Comparison of ENCODE assay signal across 16 cellular contexts in the genomic region with DNA sequence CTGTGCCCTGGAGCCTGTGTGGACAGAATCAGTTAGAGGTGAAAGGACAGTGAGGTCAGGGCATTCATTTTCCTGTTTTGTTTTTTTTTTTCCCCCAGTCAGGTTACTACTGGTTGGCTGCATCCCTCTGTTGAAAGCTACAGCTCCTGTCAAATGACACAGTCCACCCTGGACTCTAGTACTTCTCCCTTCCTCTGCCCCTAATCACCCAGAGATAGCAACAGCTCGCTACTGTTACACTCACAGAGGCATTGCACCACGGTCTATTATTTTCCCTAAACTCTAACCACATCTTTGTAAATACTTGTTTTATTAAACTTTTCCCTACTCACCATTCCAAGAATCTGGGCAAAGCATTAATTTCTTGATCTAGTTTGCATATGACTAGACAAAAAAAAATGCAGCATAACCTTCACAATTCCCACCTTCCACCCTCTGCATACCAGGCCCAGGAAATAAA.
DNase-seq lines count a peak whose midpoint lies in the region; ATAC-seq, FAIRE-seq and TF ChIP-seq lines count a peak whose summit lies in the region.
"Had no signal": no experiment of that assay in that cellular context is flagged by ENCODE, and none has a peak within 500 bp of the region (broad histone marks: within the 10 kb centered on the region; RNA-seq: fewer than 3 reads in every experiment).

No MANE protein-coding gene starts in this region.

- peak overlapping the region; percentile 19 for H3K27ac Mint-ChIP-seq in activated T-cell treated with anti-CD3 and anti-CD28 coated beads, Interleukin-2, amount 50 U/mL, for 72 hours
- H3K27ac Mint-ChIP-seq in activated T-cell treated with anti-CD3 and anti-CD28 coated beads, Interleukin-2, amount 50 U/mL, for 24 hours = no peak overlapping the region
- H3K27ac Mint-ChIP-seq: activated CD4-positive, alpha-beta memory T cell treated with anti-CD3 and anti-CD28 coated beads for 36 hours had no signal

- no peak overlapping the region for H3K4me3 Mint-ChIP-seq in activated T-cell treated with anti-CD3 and anti-CD28 coated beads, Interleukin-2, amount 50 U/mL, for 72 hours
- H3K4me3 Mint-ChIP-seq in activated T-cell treated with anti-CD3 and anti-CD28 coated beads, Interleukin-2, amount 50 U/mL, for 24 hours = no peak overlapping the region
- H3K4me3 Mint-ChIP-seq: activated CD4-positive, alpha-beta memory T cell treated with anti-CD3 and anti-CD28 coated beads for 36 hours had no signal

- ATAC-seq in activated T-cell treated with anti-CD3 and anti-CD28 coated beads, Interleukin-2, amount 50 U/mL, for 72 hours (replicated peaks in 1 of 2) = no peak
- ATAC-seq in right cardiac atrium (peak; percentile 75 to 85), upper lobe of right lung (peak; percentile 45), GM18868 (IDR thresholded peaks at IDR 0.05; ENCODE audit: unreplicated experiment) (no peak)

- FAIRE-seq in bronchial epithelial cell (lab: Jason Lieb, UNC) = no peak
- FAIRE-seq: TTC549 had no signal

- H3K4me3 ChIP-seq in bronchial epithelial cell (ENCODE audit: low read depth, low read length) = no peak overlapping the region
- H3K4me3 ChIP-seq in right cardiac atrium (ENCODE audit: low read length) = no peak overlapping the region
- H3K4me3 ChIP-seq in upper lobe of right lung = no peak overlapping the region
- H3K4me3 ChIP-seq: SJSA1 had no signal

- no peaks in the 10 kb centered on the region for H3K27me3 ChIP-seq in bronchial epithelial cell (ENCODE audit: control insufficient read depth, insufficient read depth, low read length)
- no peaks in the 10 kb centered on the region for H3K27me3 ChIP-seq in right cardiac atrium (ENCODE audit: control insufficient read depth, insufficient read depth)
- no peaks in the 10 kb centered on the region for H3K27me3 ChIP-seq in upper lobe of right lung
- H3K27me3 ChIP-seq: SJSA1 had no signal

- H3K36me3 ChIP-seq in bronchial epithelial cell (ENCODE audit: control insufficient read depth, insufficient read depth, low read length) (no peaks in the 10 kb centered on the region), upper lobe of right lung (no peaks in the 10 kb centered on the region)
- H3K36me3 ChIP-seq: SJSA1 had no signal

- DNase-seq in activated T-cell treated with anti-CD3 and anti-CD28 coated beads, Interleukin-2, amount 50 U/mL, for 72 hours = no peak
- no peak for DNase-seq in activated T-cell treated with anti-CD3 and anti-CD28 coated beads, Interleukin-2, amount 50 U/mL, for 24 hours
- DNase-seq in bronchial epithelial cell (ENCODE audit: low read depth) = peak; percentile 68
- no peak for DNase-seq in right cardiac atrium
- no peak for DNase-seq in upper lobe of right lung
- DNase-seq in T1000 (lab: John Stamatoyannopoulos, UW) = no peak
- DNase-seq in hippocampal formation (lab: John Stamatoyannopoulos, UW) = no peak
- DNase-seq: activated CD4-positive, alpha-beta memory T cell treated with anti-CD3 and anti-CD28 coated beads for 36 hours; aorta; COR-L47; glutamatergic neuron; stimulated activated naive CD4-positive, alpha-beta T cell treated with Interleukin-2 at 50 U/mL for 16 hours had no signal

- no peaks in the 10 kb centered on the region for H3K9me3 ChIP-seq in right cardiac atrium (ENCODE audit: control insufficient read depth, low read length)
- no peaks in the 10 kb centered on the region for H3K9me3 ChIP-seq in upper lobe of right lung
- H3K9me3 ChIP-seq: SJSA1 had no signal

- H3K36me3 Mint-ChIP-seq in activated T-cell treated with anti-CD3 and anti-CD28 coated beads, Interleukin-2, amount 50 U/mL, for 72 hours (ENCODE audit: insufficient read depth in 2 of 2) = no peaks in the 10 kb centered on the region
- no peaks in the 10 kb centered on the region for H3K36me3 Mint-ChIP-seq in activated T-cell treated with anti-CD3 and anti-CD28 coated beads, Interleukin-2, amount 50 U/mL, for 24 hours (ENCODE audit: low read depth)

- no peak overlapping the region for H3K27ac ChIP-seq in right cardiac atrium (ENCODE audit: low read length)
- no peak overlapping the region for H3K27ac ChIP-seq in upper lobe of right lung
- H3K27ac ChIP-seq: 22Rv1, SJSA1 had no signal

- H3K4me1 ChIP-seq in right cardiac atrium (ENCODE audit: control insufficient read depth, insufficient read depth, low read length) (no peaks in the 10 kb centered on the region), upper lobe of right lung (no peaks in the 10 kb centered on the region)
- H3K4me1 ChIP-seq: SJSA1 had no signal

- TF ChIP-seq CTCF in bronchial epithelial cell (IDR thresholded peaks at IDR 0.05; ENCODE audit: insufficient read depth, low read length, severe bottlenecking) = no peak
- no peak for TF ChIP-seq CTCF in upper lobe of right lung (IDR thresholded peaks at IDR 0.05)

- WGBS in right cardiac atrium = 36% methylated on average over 2 of the region's 2 CpGs

- H3K27me3 Mint-ChIP-seq in activated T-cell treated with anti-CD3 and anti-CD28 coated beads, Interleukin-2, amount 50 U/mL, for 72 hours (ENCODE audit: low read depth) = no peaks in the 10 kb centered on the region
- no peaks in the 10 kb centered on the region for H3K27me3 Mint-ChIP-seq in activated T-cell treated with anti-CD3 and anti-CD28 coated beads, Interleukin-2, amount 50 U/mL, for 24 hours
- H3K27me3 Mint-ChIP-seq: activated CD4-positive, alpha-beta memory T cell treated with anti-CD3 and anti-CD28 coated beads for 36 hours had no signal

- no peaks in the 10 kb centered on the region for H3K4me1 Mint-ChIP-seq in activated T-cell treated with anti-CD3 and anti-CD28 coated beads, Interleukin-2, amount 50 U/mL, for 72 hours (ENCODE audit: low read depth)
- no peaks in the 10 kb centered on the region for H3K4me1 Mint-ChIP-seq in activated T-cell treated with anti-CD3 and anti-CD28 coated beads, Interleukin-2, amount 50 U/mL, for 24 hours (ENCODE audit: low read depth)

- H3K9me3 Mint-ChIP-seq in activated T-cell treated with anti-CD3 and anti-CD28 coated beads, Interleukin-2, amount 50 U/mL, for 72 hours = no peaks in the 10 kb centered on the region
- no peaks in the 10 kb centered on the region for H3K9me3 Mint-ChIP-seq in activated T-cell treated with anti-CD3 and anti-CD28 coated beads, Interleukin-2, amount 50 U/mL, for 24 hours
- H3K9me3 Mint-ChIP-seq: activated CD4-positive, alpha-beta memory T cell treated with anti-CD3 and anti-CD28 coated beads for 36 hours had no signal

- intact Hi-C loops in right cardiac atrium (cut with DNase I) = no loop called here
- intact Hi-C loops in upper lobe of right lung (cut with DNase I) = no loop called here

Comparison
In these comparisons a context has a peak if more than half of its experiments do, and no peak if none do; other contexts are left out.
1. ATAC-seq: peak in right cardiac atrium (2 of 2) and upper lobe of right lung (single experiment); none in activated T-cell treated with anti-CD3 and anti-CD28 coated beads, Interleukin-2, amount 50 U/mL, for 72 hours (0 of 2) and GM18868 (single experiment).